ENCODE assay signal across 8 cellular contexts in the genomic region with DNA sequence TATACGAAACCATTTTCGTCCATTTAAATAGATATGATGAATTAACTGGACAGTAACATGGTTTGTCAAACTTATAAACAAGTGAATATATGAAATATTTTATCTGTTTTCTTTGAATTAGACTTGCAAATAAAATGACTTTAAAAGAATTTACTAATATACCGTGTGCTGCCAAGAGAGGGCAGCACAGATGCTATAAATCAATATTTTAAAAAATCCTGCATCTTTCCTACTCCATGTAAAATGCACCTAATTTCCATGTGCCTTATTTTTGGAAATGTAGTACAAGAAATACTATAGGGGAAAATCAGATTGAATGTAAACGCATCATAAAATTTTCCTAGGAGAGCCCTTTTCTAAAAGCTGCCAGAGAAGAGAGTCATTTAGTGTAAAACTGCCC.
DNase-seq lines count a peak whose midpoint lies in the region; ATAC-seq and TF ChIP-seq lines count a peak whose summit lies in the region.

No MANE protein-coding gene starts in this region.

- no peak for ATAC-seq in GM19397 (IDR thresholded peaks at IDR 0.05; ENCODE audit: unreplicated experiment)

- H3K4me3 ChIP-seq in epithelial cell of esophagus (ENCODE audit: low read length), result no peak overlapping the region
- no peak overlapping the region for H3K4me3 ChIP-seq in retinal pigment epithelial cell (ENCODE audit: low read length)

- DNase-seq in SKM-1 treated with dmso at 0.1 percent for 144 hours (lab: John Stamatoyannopoulos, UW; ENCODE audit: unreplicated experiment) (peak; percentile 1), SKM-1 (lab: John Stamatoyannopoulos, UW; ENCODE audit: unreplicated experiment) (no peak), NCI-H82 (lab: John Stamatoyannopoulos, UW) (peak; percentile 15), epithelial cell of esophagus (ENCODE audit: low read depth) (peak; percentile 27), retinal pigment epithelial cell (ENCODE audit: low read depth) (no peak), SIG-M5 (lab: John Stamatoyannopoulos, UW) (no peak), OCI-M2 (lab: John Stamatoyannopoulos, UW; ENCODE audit: unreplicated experiment) (no peak)

- TF ChIP-seq CTCF in epithelial cell of esophagus (IDR thresholded peaks at IDR 0.05; ENCODE audit: insufficient read depth, low read depth, low read length, missing control alignments) (peak; percentile 41), retinal pigment epithelial cell (conservative IDR thresholded peaks at IDR 0.05; ENCODE audit: low read depth, low read length) (peak; percentile 55)

Comparison
In these comparisons a context has a peak if more than half of its experiments do, and no peak if none do; other contexts are left out.
1. DNase-seq: peak in SKM-1 treated with dmso at 0.1 percent for 144 hours (single experiment), NCI-H82 (single experiment) and epithelial cell of esophagus (single experiment); none in SKM-1 (single experiment), retinal pigment epithelial cell (single experiment), SIG-M5 (single experiment) and OCI-M2 (single experiment).